In genomic region chr17:59623151-59623550, GRCh38 we compare ENCODE assay signal across 8 cellular contexts. TPM values are rescaled to one million over a fixed set of nuclear protein-coding genes. Genes with fewer than 3 reads are reported as not detected.
DNase-seq lines count a peak whose midpoint lies in the region; ATAC-seq and TF ChIP-seq lines count a peak whose summit lies in the region.

No MANE protein-coding gene starts in this region.

- intact Hi-C loops in Right ventricle myocardium inferior (cut with DNase I): no loop called here
- intact Hi-C loops in lower lobe of right lung (cut with DNase I): no loop called here

- H3K4me1 ChIP-seq in right atrium auricular region (peaks cover 0 to 74% of the 10 kb centered on the region in 2 donors), lower lobe of right lung (peaks cover 75% of the 10 kb centered on the region)

- H3K27ac ChIP-seq in right atrium auricular region (peak overlapping the region; percentile 22 to 41), lower lobe of right lung (no peak overlapping the region)

- ATAC-seq in Right ventricle myocardium inferior (no peak), lower lobe of right lung (no peak)

- TF ChIP-seq CTCF in right atrium auricular region (IDR thresholded peaks at IDR 0.05) (no peak), lower lobe of right lung (IDR thresholded peaks at IDR 0.05) (no peak), type B pancreatic cell (conservative IDR thresholded peaks at IDR 0.05) (no peak)

- no peaks in the 10 kb centered on the region for H3K27me3 Mint-ChIP-seq in activated naive CD8-positive, alpha-beta T cell
- H3K27me3 Mint-ChIP-seq in type B pancreatic cell: no peaks in the 10 kb centered on the region

- no peaks in the 10 kb centered on the region for H3K36me3 ChIP-seq in right atrium auricular region
- H3K36me3 ChIP-seq in lower lobe of right lung: no peaks in the 10 kb centered on the region

- H3K9me3 Mint-ChIP-seq in activated naive CD8-positive, alpha-beta T cell (ENCODE audit: low read depth): no peaks in the 10 kb centered on the region
- H3K9me3 Mint-ChIP-seq in type B pancreatic cell: no peaks in the 10 kb centered on the region

- H3K27me3 ChIP-seq in right atrium auricular region (no peaks in the 10 kb centered on the region), lower lobe of right lung (ENCODE audit: low read depth) (no peaks in the 10 kb centered on the region)

- CTCF ChIA-PET in HEK293T (lab: Yijun Ruan, JAX): no interaction called here

- H3K4me1 Mint-ChIP-seq in activated naive CD8-positive, alpha-beta T cell (ENCODE audit: low read depth): peaks cover 67% of the 10 kb centered on the region
- H3K4me1 Mint-ChIP-seq in type B pancreatic cell (ENCODE audit: unreplicated experiment): peaks cover 25% of the 10 kb centered on the region

- DNase-seq in right atrium auricular region (ENCODE audit: low spot score): no peak
- no peak for DNase-seq in Right ventricle myocardium inferior (ENCODE audit: missing footprints)
- no peak for DNase-seq in lower lobe of right lung
- no peak for DNase-seq in type B pancreatic cell (ENCODE audit: extremely low spot score, unreplicated experiment)
- DNase-seq in D341Med (ENCODE audit: low spot score): no peak
- DNase-seq in HEK293T (ENCODE audit: extremely low spot score): no peak
- no peak for DNase-seq in NCI-H526 (lab: John Stamatoyannopoulos, UW)

- peak overlapping the region; percentile 72 for H3K4me3 Mint-ChIP-seq in activated naive CD8-positive, alpha-beta T cell
- peak overlapping the region; percentile 73 for H3K4me3 Mint-ChIP-seq in type B pancreatic cell

- H3K36me3 Mint-ChIP-seq in activated naive CD8-positive, alpha-beta T cell: no peaks in the 10 kb centered on the region
- H3K36me3 Mint-ChIP-seq in type B pancreatic cell: peaks cover 11% of the 10 kb centered on the region

- POLR2A ChIA-PET in HEK293T (lab: Yijun Ruan, JAX): no interaction called here

- peak overlapping the region; percentile 80 for H3K27ac Mint-ChIP-seq in activated naive CD8-positive, alpha-beta T cell
- H3K27ac Mint-ChIP-seq in type B pancreatic cell: peak overlapping the region; percentile 40

- H3K4me3 ChIP-seq in right atrium auricular region: no peak overlapping the region
- H3K4me3 ChIP-seq in lower lobe of right lung: peak overlapping the region; percentile 0

- H3K9me3 ChIP-seq in right atrium auricular region (no peaks in the 10 kb centered on the region), lower lobe of right lung (no peaks in the 10 kb centered on the region)

TF ChIP-seq in HEK293T, 16 proteins besides CTCF, POLR2A, EP300 and RAD21:
- TF ChIP-seq ARNT (IDR thresholded peaks at IDR 0.05) (no peak), PKNOX1 (IDR thresholded peaks at IDR 0.05) (no peak), NFRKB (IDR thresholded peaks at IDR 0.05) (no peak), SP1 (IDR thresholded peaks at IDR 0.05) (no peak)

RNA-seq across cellular contexts. Expression of gene CLTC, which starts 3.5 kb away (rescaled TPM):
- 100 to 1,000 TPM; 183 to 256 TPM for total RNA-seq in right atrium auricular region
- total RNA-seq in Right ventricle myocardium inferior: 136 TPM
- total RNA-seq in lower lobe of right lung: 220 TPM
- total RNA-seq in type B pancreatic cell (ENCODE audit: low replicate concordance): 209 and 262 TPM in 2 replicates

RNA-seq across cellular contexts. Expression of gene DHX40, which starts 57.7 kb away (rescaled TPM):
- 10 to 100 TPM; 22.1 to 22.7 TPM for total RNA-seq in right atrium auricular region
- 18.0 TPM for total RNA-seq in Right ventricle myocardium inferior
- 32.3 TPM for total RNA-seq in lower lobe of right lung
- 30.6 and 50.4 TPM in 2 replicates for total RNA-seq in type B pancreatic cell (ENCODE audit: low replicate concordance)
